Comparison of ENCODE assay signal across 8 cellular contexts in genomic region chr19:40420766-40421467, GRCh38. TPM values are rescaled to one million over a fixed set of nuclear protein-coding genes. Genes with fewer than 3 reads are reported as not detected.
DNase-seq lines count a peak whose midpoint lies in the region; ATAC-seq, FAIRE-seq and TF ChIP-seq lines count a peak whose summit lies in the region.

No MANE protein-coding gene starts in this region.

- in situ Hi-C loops in G401 (cut with HindIII; ENCODE audit: low sequenced_read_pairs), result no loop called here

- FAIRE-seq in bronchial epithelial cell (lab: Jason Lieb, UNC), result no peak

- TF ChIP-seq CTCF in VCaP (conservative IDR thresholded peaks at IDR 0.05) (peak; percentile 98), bronchial epithelial cell (IDR thresholded peaks at IDR 0.05; ENCODE audit: insufficient read depth, low read length, severe bottlenecking) (peak; percentile 99)

- peak overlapping the region; percentile 95 for H3K27ac ChIP-seq in VCaP
- H3K27ac ChIP-seq in skin epidermis, result peak overlapping the region; percentile 84 to 100 (median 97)

- peaks cover 12% of the 10 kb centered on the region for H3K36me3 ChIP-seq in bronchial epithelial cell (ENCODE audit: control insufficient read depth, insufficient read depth, low read length)

- peak overlapping the region; percentile 71 for H3K4me3 ChIP-seq in bronchial epithelial cell (ENCODE audit: low read depth, low read length)
- peak overlapping the region; percentile 31 to 62 (median 49) for H3K4me3 ChIP-seq in skin epidermis

- no peaks in the 10 kb centered on the region for H3K27me3 ChIP-seq in bronchial epithelial cell (ENCODE audit: control insufficient read depth, insufficient read depth, low read length)

- peak; percentile 94 for DNase-seq in G401 (ENCODE audit: low spot score)
- peak; percentile 59 for DNase-seq in NCI-H2171 (lab: John Stamatoyannopoulos, UW)
- peak; percentile 75 for DNase-seq in bronchial epithelial cell (ENCODE audit: low read depth)
- DNase-seq in iPS-NIHi7 (ENCODE audit: extremely low spot score), result peak; percentile 88

- peak; percentile 43 for ATAC-seq in HG02642 (IDR thresholded peaks at IDR 0.05; ENCODE audit: poor library complexity, unreplicated experiment)
- ATAC-seq in GM21515 (IDR thresholded peaks at IDR 0.05; ENCODE audit: unreplicated experiment), result no peak

RNA-seq across cellular contexts. Expression of gene SERTAD1, which starts 4.9 kb away (rescaled TPM):
- 24.4 and 42.0 TPM in 2 replicates for total RNA-seq in G401 (2014; rRNA removed; shearing (Covaris generic))
- total RNA-seq in bronchial epithelial cell, result 35.7 and 41.6 TPM in 2 replicates

RNA-seq across cellular contexts. Expression of gene PRX, which starts 7.7 kb away (rescaled TPM):
- 5.6 and 5.9 TPM in 2 replicates for total RNA-seq in G401 (2014; rRNA removed; shearing (Covaris generic))
- 1.4 and 1.8 TPM in 2 replicates for total RNA-seq in bronchial epithelial cell

RNA-seq across cellular contexts. Expression of gene SERTAD3, which starts 23.2 kb away (rescaled TPM):
- 62.7 and 63.8 TPM in 2 replicates for total RNA-seq in G401 (2014; rRNA removed; shearing (Covaris generic))
- 23.2 and 33.7 TPM in 2 replicates for total RNA-seq in bronchial epithelial cell

RNA-seq across cellular contexts. Expression of gene HIPK4, which starts 30.9 kb away (rescaled TPM):
- total RNA-seq in G401 (2014; rRNA removed; shearing (Covaris generic)), result not detected in 2 replicates
- 0.26 TPM in 1 of 2 replicates, not detected in the other for total RNA-seq in bronchial epithelial cell

RNA-seq across cellular contexts. Expression of gene BLVRB, which starts 44.6 kb away (rescaled TPM):
- 195 and 247 TPM in 2 replicates for total RNA-seq in G401 (2014; rRNA removed; shearing (Covaris generic))
- total RNA-seq in bronchial epithelial cell, result 682 and 797 TPM in 2 replicates
